Comparison of ENCODE assay signal across 21 cellular contexts in the genomic region with DNA sequence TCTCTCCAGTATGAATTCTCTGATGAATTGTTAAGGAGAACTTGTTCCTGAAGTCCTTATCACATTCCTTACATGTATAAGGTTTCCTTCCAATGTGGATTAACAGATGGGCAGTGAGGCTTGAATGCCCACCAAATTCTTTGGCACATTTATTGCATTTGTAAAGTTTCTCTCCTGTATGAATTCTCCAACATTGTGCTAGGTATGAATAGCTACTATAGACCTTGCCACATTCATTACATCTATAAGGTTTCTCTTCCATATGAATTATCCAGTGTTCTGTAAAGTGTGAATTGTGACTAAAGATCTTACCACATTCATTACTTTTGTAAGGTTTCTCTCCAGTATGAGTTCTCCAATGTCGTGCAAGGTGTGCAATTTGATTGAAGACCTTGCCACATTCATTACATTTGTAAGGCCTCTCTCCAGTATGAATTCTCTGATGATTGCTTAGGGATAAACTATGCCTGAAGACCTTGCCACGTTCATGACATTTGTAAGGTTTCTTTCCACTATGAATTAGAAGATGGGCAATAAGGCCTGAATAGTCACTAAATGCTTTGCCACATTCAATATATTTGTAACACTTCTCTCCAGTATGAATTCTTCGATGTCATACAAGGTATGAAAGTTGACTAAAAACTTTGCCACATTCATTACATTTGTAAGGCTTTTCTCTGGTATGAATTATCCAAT. TPM values are rescaled to one million over a fixed set of nuclear protein-coding genes. Genes with fewer than 3 reads are reported as not detected.
"Had no signal": no experiment of that assay in that cellular context is flagged by ENCODE, and none has a peak within 500 bp of the region (broad histone marks: within the 10 kb centered on the region; RNA-seq: fewer than 3 reads in every experiment).

No MANE protein-coding gene starts in this region.

- H3K4me3 Mint-ChIP-seq: activated naive CD4-positive, alpha-beta T cell treated with anti-CD3 and anti-CD28 coated beads for 36 hours; activated naive CD8-positive, alpha-beta T cell treated with anti-CD3 and anti-CD28 coated beads, Interleukin-2, amount 50 U/mL, for 24 hours; neural progenitor cell; stimulated activated naive CD8-positive, alpha-beta T cell treated with anti-CD3 and anti-CD28 coated beads, Interleukin-15, amount 100 ng/mL, for 72 hours had no signal

- H3K36me3 ChIP-seq: neural progenitor cell, pancreas, sigmoid colon, upper lobe of right lung had no signal

- H3K27ac ChIP-seq: gastrocnemius medialis, heart right ventricle, neural progenitor cell, pancreas, sigmoid colon, spleen, testis, upper lobe of right lung, VCaP had no signal

- H3K9me3 ChIP-seq: testis had no signal

- H3K27me3 ChIP-seq: gastrocnemius medialis, heart right ventricle, neural progenitor cell, pancreas, sigmoid colon, spleen, testis, upper lobe of right lung had no signal

- DNase-seq: activated CD4-positive, alpha-beta T cell treated with anti-CD3 and anti-CD28 coated beads, Interleukin-2, amount 50 U/mL, for 48 hours; activated naive CD4-positive, alpha-beta T cell treated with anti-CD3 and anti-CD28 coated beads for 36 hours; activated naive CD8-positive, alpha-beta T cell treated with anti-CD3 and anti-CD28 coated beads, Interleukin-2, amount 50 U/mL, for 24 hours; gastrocnemius medialis; heart right ventricle; left colon; midbrain; pancreas; sigmoid colon; spleen; stimulated activated naive CD8-positive, alpha-beta T cell treated with anti-CD3 and anti-CD28 coated beads, Interleukin-15, amount 100 ng/mL, for 72 hours; testis; upper lobe of right lung had no signal

- H3K27ac Mint-ChIP-seq: activated naive CD4-positive, alpha-beta T cell treated with anti-CD3 and anti-CD28 coated beads for 36 hours; activated naive CD8-positive, alpha-beta T cell treated with anti-CD3 and anti-CD28 coated beads, Interleukin-2, amount 50 U/mL, for 24 hours; activated T-helper 2 cell treated with anti-CD3 and anti-CD28 coated beads, Interferon-gamma antibody, Interleukin-2, Interleukin-4, amounts not matched to agents 10 μg/mL and 5 μg/mL and 100 μg/mL, durations not matched to agents 14 hours and 24 hours and 36 hours; neural progenitor cell; stimulated activated naive CD8-positive, alpha-beta T cell treated with anti-CD3 and anti-CD28 coated beads, Interleukin-15, amount 100 ng/mL, for 72 hours had no signal

- H3K4me3 ChIP-seq: heart right ventricle, neural progenitor cell, pancreas, sigmoid colon, spleen, testis, upper lobe of right lung had no signal

- H3K4me1 ChIP-seq: gastrocnemius medialis, heart right ventricle, neural progenitor cell, pancreas, sigmoid colon, spleen, testis, upper lobe of right lung had no signal

- H3K27me3 Mint-ChIP-seq: activated naive CD8-positive, alpha-beta T cell treated with anti-CD3 and anti-CD28 coated beads, Interleukin-2, amount 50 U/mL, for 24 hours; stimulated activated naive CD8-positive, alpha-beta T cell treated with anti-CD3 and anti-CD28 coated beads, Interleukin-15, amount 100 ng/mL, for 72 hours had no signal

- H3K4me1 Mint-ChIP-seq: activated naive CD8-positive, alpha-beta T cell treated with anti-CD3 and anti-CD28 coated beads, Interleukin-2, amount 50 U/mL, for 24 hours; neural progenitor cell; stimulated activated naive CD8-positive, alpha-beta T cell treated with anti-CD3 and anti-CD28 coated beads, Interleukin-15, amount 100 ng/mL, for 72 hours had no signal

- H3K9ac ChIP-seq: neural progenitor cell had no signal

RNA-seq across cellular contexts. Expression of a gene that starts 20.4 kb away (rescaled TPM):
- total RNA-seq: astrocyte, chondrocyte had no signal

RNA-seq across cellular contexts. Expression of a gene that starts 44.9 kb away (rescaled TPM):
- total RNA-seq: activated naive CD4-positive, alpha-beta T cell treated with anti-CD3 and anti-CD28 coated beads for 36 hours; activated T-helper 2 cell treated with anti-CD3 and anti-CD28 coated beads, Interferon-gamma antibody, Interleukin-2, Interleukin-4, amounts not matched to agents 10 μg/mL and 5 μg/mL and 100 μg/mL, durations not matched to agents 14 hours and 24 hours and 36 hours; astrocyte; chondrocyte; dermis microvascular lymphatic vessel endothelial cell; epithelial cell of proximal tubule; left colon; lung microvascular endothelial cell; pancreas; spleen had no signal
- polyA plus RNA-seq: pancreas had no signal
